8 cellular contexts compared by ENCODE assay signal in the genomic region with DNA sequence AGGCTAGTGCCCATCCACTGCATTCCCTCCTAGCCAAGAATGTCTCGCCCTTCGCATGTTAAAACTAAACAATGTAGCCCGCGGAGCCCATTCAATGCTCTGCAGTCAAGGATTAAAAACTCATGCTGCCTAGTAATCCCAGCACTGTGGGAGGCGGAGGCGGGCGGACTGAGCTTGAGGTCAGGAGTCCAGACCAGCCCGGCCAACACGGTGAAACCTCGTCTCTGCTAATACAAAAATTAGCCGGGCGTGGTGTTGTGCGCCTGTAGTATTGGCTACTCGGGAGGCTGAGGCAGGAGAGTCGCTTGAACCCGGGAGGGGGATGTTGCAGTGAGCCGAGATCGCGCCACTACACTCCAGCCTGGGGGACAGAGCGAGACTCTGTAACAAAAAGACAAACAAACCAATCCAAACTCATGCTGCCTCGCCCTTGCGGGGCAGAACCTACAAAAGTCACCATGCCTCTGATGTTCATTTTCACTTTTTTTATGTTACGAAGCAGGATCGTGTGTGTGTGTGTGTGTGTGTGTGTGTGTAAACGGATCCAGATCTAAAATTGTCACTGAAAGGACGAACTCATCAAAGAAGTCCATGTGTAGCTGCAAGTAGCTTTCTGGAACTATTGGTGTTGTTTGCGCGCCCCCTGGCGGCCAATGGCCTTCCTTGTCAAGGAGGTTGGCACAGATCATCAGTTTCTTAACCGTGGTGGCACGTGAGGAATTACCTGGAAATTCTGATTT. TPM values are rescaled to one million over a fixed set of nuclear protein-coding genes. Genes with fewer than 3 reads are reported as not detected.
A peak's percentile ranks its signal among the peaks of the same experiment; 100 is the strongest.
DNase-seq lines count a peak whose midpoint lies in the region; ATAC-seq and TF ChIP-seq lines count a peak whose summit lies in the region.

No MANE protein-coding gene starts in this region.

- H3K9me3 Mint-ChIP-seq in type B pancreatic cell = no peaks in the 10 kb centered on the region

- H3K4me3 Mint-ChIP-seq in T-helper 17 cell (no peak overlapping the region), type B pancreatic cell (peak overlapping the region; percentile 89)

- ATAC-seq in T-helper 17 cell (peak; percentile 85), left ventricle myocardium superior (peak; percentile 97), HG02610 (IDR thresholded peaks at IDR 0.05; ENCODE audit: unreplicated experiment) (no peak)

- H3K4me1 Mint-ChIP-seq in T-helper 17 cell = peaks cover 2% of the 10 kb centered on the region
- H3K4me1 Mint-ChIP-seq in type B pancreatic cell (ENCODE audit: unreplicated experiment) = peaks cover 9% of the 10 kb centered on the region

- H3K9me3 ChIP-seq in T-helper 17 cell (ENCODE audit: control insufficient read depth, low read length, poor library complexity, severe bottlenecking) = no peaks in the 10 kb centered on the region

- H3K4me3 ChIP-seq in GM12865 (ENCODE audit: low read depth, low read length) = no peak overlapping the region

- DNase-seq in GM12865 (ENCODE audit: low read depth) (peak; percentile 91), NCI-H146 treated with DMSO at 0.1 percent for 48 hours (lab: John Stamatoyannopoulos, UW; ENCODE audit: unreplicated experiment) (peak; percentile 60), T-helper 17 cell (peak; percentile 77 to 89 (median 81)), amygdala (lab: John Stamatoyannopoulos, UW) (peak; percentile 22 to 96 (median 76)), left ventricle myocardium superior (peak; percentile 96), posterior vena cava (ENCODE audit: low spot score) (peak; percentile 98), type B pancreatic cell (ENCODE audit: extremely low spot score, unreplicated experiment) (peak; percentile 93)

- no peak overlapping the region for H3K27ac Mint-ChIP-seq in T-helper 17 cell
- H3K27ac Mint-ChIP-seq in type B pancreatic cell = peak overlapping the region; percentile 16

- no peaks in the 10 kb centered on the region for H3K36me3 Mint-ChIP-seq in T-helper 17 cell (ENCODE audit: low read depth)
- no peaks in the 10 kb centered on the region for H3K36me3 Mint-ChIP-seq in type B pancreatic cell

- H3K27me3 Mint-ChIP-seq in T-helper 17 cell (peaks cover 40% of the 10 kb centered on the region), type B pancreatic cell (peaks cover 21% of the 10 kb centered on the region)

- intact Hi-C loops in left ventricle myocardium superior (cut with micrococcal nuclease) (loop anchor here (5.0 to 10.0 kb wide), 2 partner anchors 201 to 323 kb away; no protein-coding TSS in a partner anchor), posterior vena cava (cut with DNase I) (loop anchor here (5.0 kb wide), 3 partner anchors 143 to 323 kb away; no protein-coding TSS in a partner anchor)

- peak; percentile 86 for TF ChIP-seq CTCF in GM12865 (IDR thresholded peaks at IDR 0.05; ENCODE audit: insufficient read depth, low read depth, low read length, missing control alignments)
- peak; percentile 96 for TF ChIP-seq CTCF in type B pancreatic cell (conservative IDR thresholded peaks at IDR 0.05)

RNA-seq across cellular contexts. Expression of a gene that starts 54.8 kb away (rescaled TPM):
- total RNA-seq in T-helper 17 cell (not detected), left ventricle myocardium superior (4.2 TPM), posterior vena cava (1 to 10 TPM; 2.2 to 3.1 TPM), type B pancreatic cell (ENCODE audit: low replicate concordance) (not detected in 2 replicates)

RNA-seq across cellular contexts. Expression of a gene that starts 54.9 kb away (rescaled TPM):
- 10 to 100 TPM; 78.7 to 83.3 TPM for total RNA-seq in T-helper 17 cell
- 138 TPM for total RNA-seq in left ventricle myocardium superior
- 10 to 100 TPM; 82.4 to 94.8 TPM for total RNA-seq in posterior vena cava
- 167 and 222 TPM in 2 replicates for total RNA-seq in type B pancreatic cell (ENCODE audit: low replicate concordance)
